13 cellular contexts compared by ENCODE assay signal in the genomic region with DNA sequence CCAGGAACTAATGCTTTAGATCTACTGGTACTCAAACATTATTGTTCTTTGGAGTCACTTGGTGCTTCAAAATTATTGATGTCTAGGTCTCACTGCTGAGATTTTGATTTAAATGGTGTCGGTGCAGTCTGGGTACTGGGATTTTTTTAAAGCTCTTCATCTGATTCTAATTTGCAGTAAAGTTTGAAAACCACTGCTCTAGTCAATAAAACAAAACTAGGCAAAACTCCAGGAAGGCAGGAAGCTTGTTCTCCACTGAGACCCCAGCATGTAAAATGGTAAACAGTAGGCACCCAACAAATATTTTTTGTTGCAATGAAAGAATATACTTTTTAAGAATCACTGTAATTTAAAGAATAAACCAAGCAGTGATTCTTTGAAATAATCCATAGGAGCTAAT. TPM values are rescaled to one million over a fixed set of nuclear protein-coding genes. Genes with fewer than 3 reads are reported as not detected.
DNase-seq lines count a peak whose midpoint lies in the region; ATAC-seq and TF ChIP-seq lines count a peak whose summit lies in the region.
"Had no signal": no experiment of that assay in that cellular context is flagged by ENCODE, and none has a peak within 500 bp of the region (broad histone marks: within the 10 kb centered on the region; RNA-seq: fewer than 3 reads in every experiment).

No MANE protein-coding gene starts in this region.

- DNase-seq in AG10803 (ENCODE audit: low read depth) (peak; percentile 73), mesothelial cell of epicardium (ENCODE audit: low spot score in 2 of 2, unreplicated experiment in 2 of 2) (no peak), pons (ENCODE audit: low spot score) (no peak), hypothalamus (lab: John Stamatoyannopoulos, UW) (no peak), cerebellar cortex (ENCODE audit: low spot score) (no peak), GM10266 (ENCODE audit: extremely low spot score) (no peak)
- DNase-seq: cerebellar nuclear complex, KG1, NCI-H187 treated with DMSO at 0.1 percent for 48 hours, right lobe of liver had no signal

- peaks cover 56% of the 10 kb centered on the region for H3K4me1 Mint-ChIP-seq in activated T-helper 17 cell treated with anti-CD3 and anti-CD28 coated beads, Interleukin-2, amount 50 U/mL, for 72 hours
- H3K4me1 Mint-ChIP-seq in mesothelial cell of epicardium = peaks cover 45% of the 10 kb centered on the region

- no peaks in the 10 kb centered on the region for H3K9me3 ChIP-seq in DOHH2 (ENCODE audit: control insufficient read depth, insufficient read depth, low read length)
- H3K9me3 ChIP-seq: right lobe of liver had no signal

- no peak for TF ChIP-seq CTCF in AG10803 (conservative IDR thresholded peaks at IDR 0.05; ENCODE audit: low read length)
- TF ChIP-seq CTCF in DOHH2 (IDR thresholded peaks at IDR 0.05; ENCODE audit: low read depth, low read length, poor library complexity, severe bottlenecking) = no peak
- TF ChIP-seq CTCF in mesothelial cell of epicardium (IDR thresholded peaks at IDR 0.05; ENCODE audit: unreplicated experiment) = no peak
- TF ChIP-seq CTCF in GM10266 (IDR thresholded peaks at IDR 0.05; ENCODE audit: control insufficient read depth, insufficient read depth, low read depth, missing control alignments) = no peak

- ATAC-seq in activated T-helper 17 cell treated with anti-CD3 and anti-CD28 coated beads, Interleukin-2, amount 50 U/mL, for 72 hours (replicated peaks) = no peak
- ATAC-seq: esophagus mucosa had no signal

- peaks cover 77% of the 10 kb centered on the region for H3K79me2 ChIP-seq in DOHH2 (ENCODE audit: control insufficient read depth, low read length)

- H3K4me3 ChIP-seq in AG10803 (ENCODE audit: low read length) (no peak overlapping the region), DOHH2 (ENCODE audit: low read length) (peak overlapping the region; percentile 55)
- H3K4me3 ChIP-seq: right lobe of liver had no signal

- peaks cover 47% of the 10 kb centered on the region for H3K4me1 ChIP-seq in DOHH2 (ENCODE audit: control insufficient read depth, low read length)

- peak overlapping the region; percentile 90 for H3K4me3 Mint-ChIP-seq in activated T-helper 17 cell treated with anti-CD3 and anti-CD28 coated beads, Interleukin-2, amount 50 U/mL, for 72 hours
- H3K4me3 Mint-ChIP-seq in mesothelial cell of epicardium = no peak overlapping the region

- no peaks in the 10 kb centered on the region for H3K9me2 ChIP-seq in DOHH2 (replicated peaks; ENCODE audit: control insufficient read depth, low read length)

- peak overlapping the region; percentile 92 for H3K27ac Mint-ChIP-seq in activated T-helper 17 cell treated with anti-CD3 and anti-CD28 coated beads, Interleukin-2, amount 50 U/mL, for 72 hours
- peak overlapping the region; percentile 9 for H3K27ac Mint-ChIP-seq in mesothelial cell of epicardium

- H3K4me2 ChIP-seq in DOHH2 (ENCODE audit: low read length) = peak overlapping the region; percentile 70; the same call in 1 of the 2 replicates

- no peaks in the 10 kb centered on the region for H3K27me3 ChIP-seq in DOHH2 (ENCODE audit: control insufficient read depth, low read length)
- H3K27me3 ChIP-seq: right lobe of liver had no signal

- peaks cover 3% of the 10 kb centered on the region; the same call in 1 of the 2 replicates for H4K20me1 ChIP-seq in DOHH2 (ENCODE audit: control insufficient read depth, insufficient read depth, low read depth, low read length)

- H3K9me3 Mint-ChIP-seq in activated T-helper 17 cell treated with anti-CD3 and anti-CD28 coated beads, Interleukin-2, amount 50 U/mL, for 72 hours = no peaks in the 10 kb centered on the region
- H3K9me3 Mint-ChIP-seq in mesothelial cell of epicardium = no peaks in the 10 kb centered on the region

- no peaks in the 10 kb centered on the region for H3K36me3 ChIP-seq in DOHH2 (ENCODE audit: control insufficient read depth, low read length)
- H3K36me3 ChIP-seq: right lobe of liver had no signal

- H3F3A ChIP-seq in DOHH2 (ENCODE audit: control insufficient read depth, insufficient read depth) = peaks cover 4% of the 10 kb centered on the region

- no peaks in the 10 kb centered on the region for H3K36me3 Mint-ChIP-seq in activated T-helper 17 cell treated with anti-CD3 and anti-CD28 coated beads, Interleukin-2, amount 50 U/mL, for 72 hours (ENCODE audit: low read depth)
- H3K36me3 Mint-ChIP-seq in mesothelial cell of epicardium = no peaks in the 10 kb centered on the region

- H3K27me3 Mint-ChIP-seq in activated T-helper 17 cell treated with anti-CD3 and anti-CD28 coated beads, Interleukin-2, amount 50 U/mL, for 72 hours = no peaks in the 10 kb centered on the region
- no peaks in the 10 kb centered on the region for H3K27me3 Mint-ChIP-seq in mesothelial cell of epicardium (ENCODE audit: low read depth)

- H3K27ac ChIP-seq in DOHH2 (ENCODE audit: low read depth, low read length) = no peak overlapping the region

RNA-seq across cellular contexts. Expression of a gene that starts 49.7 kb away (rescaled TPM):
- 100 to 1,000 TPM; 115 to 119 TPM for total RNA-seq in activated T-helper 17 cell treated with anti-CD3 and anti-CD28 coated beads, Interleukin-2, amount 50 U/mL, for 72 hours
- total RNA-seq in mesothelial cell of epicardium = 98.7 to 104 TPM (median 101 TPM) in 3 replicates
